In genomic region chrX:148459343-148459742, GRCh38 we compare ENCODE assay signal across 12 cellular contexts. TPM values are rescaled to one million over a fixed set of nuclear protein-coding genes. Genes with fewer than 3 reads are reported as not detected.
DNase-seq lines count a peak whose midpoint lies in the region; ATAC-seq and TF ChIP-seq lines count a peak whose summit lies in the region.
"Had no signal": no experiment of that assay in that cellular context is flagged by ENCODE, and none has a peak within 500 bp of the region (broad histone marks: within the 10 kb centered on the region; RNA-seq: fewer than 3 reads in every experiment).

No MANE protein-coding gene starts in this region.

- TF ChIP-seq CTCF in OCI-LY1 (IDR thresholded peaks at IDR 0.05; ENCODE audit: low read length) (no peak), stomach (IDR thresholded peaks at IDR 0.05) (no peak)

- ATAC-seq in GM18511 (IDR thresholded peaks at IDR 0.05; ENCODE audit: unreplicated experiment) (peak; percentile 93), GM21390 (IDR thresholded peaks at IDR 0.05; ENCODE audit: unreplicated experiment) (peak; percentile 89), HG03045 (IDR thresholded peaks at IDR 0.05; ENCODE audit: unreplicated experiment) (peak; percentile 94)

- no peak for DNase-seq in stomach
- no peak for DNase-seq in globus pallidus (ENCODE audit: low spot score)
- DNase-seq in stimulated activated CD4-positive, alpha-beta T cell treated with anti-CD3 and anti-CD28 coated beads, Interleukin-12 subunit alpha, Interleukin-12 subunit beta, amount 100 ng/mL, for 4 hours: no peak
- DNase-seq in dedifferentiated amniotic fluid mesenchymal stem cell (ENCODE audit: extremely low spot score): no peak
- DNase-seq: CD4-positive, alpha-beta T cell; SK-N-SH had no signal

- 57 to 68% (median 61%) methylated on average over 4 of the region's 4 CpGs for WGBS in stomach, 5 donors

- TF ChIP-seq EP300 in stomach (IDR thresholded peaks at IDR 0.05): no peak

- peak overlapping the region; percentile 48 for H3K4me2 ChIP-seq in OCI-LY1 (ENCODE audit: low read length)
- H3K4me2 ChIP-seq: SK-N-SH had no signal

- no peaks in the 10 kb centered on the region for H3K36me3 ChIP-seq in OCI-LY1 (ENCODE audit: insufficient read depth, low read length)
- no peaks in the 10 kb centered on the region for H3K36me3 ChIP-seq in stomach

- H3K4me1 ChIP-seq in OCI-LY1 (ENCODE audit: insufficient read depth, low read length, severe bottlenecking) (peaks cover 37% of the 10 kb centered on the region), stomach (no peaks in the 10 kb centered on the region)

- no peak overlapping the region for H2AFZ ChIP-seq in OCI-LY1 (ENCODE audit: low read length)

- no peaks in the 10 kb centered on the region for H4K20me1 ChIP-seq in OCI-LY1 (ENCODE audit: insufficient read depth, low read length)

- no peaks in the 10 kb centered on the region for H3K27me3 ChIP-seq in OCI-LY1 (ENCODE audit: insufficient read depth, low read length)
- no peaks in the 10 kb centered on the region for H3K27me3 ChIP-seq in stomach

- H3K79me2 ChIP-seq in OCI-LY1 (ENCODE audit: insufficient read depth, low read length): no peaks in the 10 kb centered on the region

- peak overlapping the region; percentile 44; the same call in 1 of the 2 replicates for H3K9ac ChIP-seq in OCI-LY1 (ENCODE audit: low read length)
- H3K9ac ChIP-seq: SK-N-SH had no signal

- no peaks in the 10 kb centered on the region for H3F3A ChIP-seq in OCI-LY1 (ENCODE audit: insufficient read depth, low read length)

- TF ChIP-seq POLR2A in stomach (IDR thresholded peaks at IDR 0.05): no peak

- H3K9me3 ChIP-seq in OCI-LY1 (ENCODE audit: low read length): no peaks in the 10 kb centered on the region
- no peaks in the 10 kb centered on the region for H3K9me3 ChIP-seq in stomach
- H3K9me3 ChIP-seq: SK-N-SH had no signal

- intact Hi-C loops in stomach (cut with DNase I; ENCODE audit: low total_unique reads): no loop called here

- H3K4me3 ChIP-seq in OCI-LY1 (ENCODE audit: low read depth, low read length, poor library complexity, severe bottlenecking): peak overlapping the region; percentile 27
- no peak overlapping the region for H3K4me3 ChIP-seq in stomach
- H3K4me3 ChIP-seq: skin epidermis had no signal

- no peaks in the 10 kb centered on the region for H3K9me2 ChIP-seq in OCI-LY1 (ENCODE audit: low read depth, low read length)
- H3K9me2 ChIP-seq: SK-N-SH had no signal

- peak overlapping the region; percentile 91 for H3K27ac ChIP-seq in OCI-LY1 (ENCODE audit: low read depth, low read length, poor library complexity, severe bottlenecking)
- H3K27ac ChIP-seq in stomach: no peak overlapping the region
- H3K27ac ChIP-seq: skin epidermis had no signal

RNA-seq across cellular contexts. Expression of gene AFF2, which starts 41.1 kb away (rescaled TPM):
- total RNA-seq in stomach: 10 to 100 TPM in 1 of 5 donors, 1 to 10 TPM in 1, under 1 TPM in 1, not detected in 2; 0.72 to 84.0 (median 1.1) TPM
- under 1 TPM in 2 of 3 donors, not detected in 1; 0.10 to 0.61 TPM for polyA plus RNA-seq in stomach
- total RNA-seq: NCI-H460 had no signal
- polyA plus RNA-seq: SK-N-SH had no signal
